In genomic region chr19:55346725-55347441, GRCh38 we compare ENCODE assay signal across 22 cellular contexts. TPM values are rescaled to one million over a fixed set of nuclear protein-coding genes. Genes with fewer than 3 reads are reported as not detected.
"Had no signal": no experiment of that assay in that cellular context is flagged by ENCODE, and none has a peak within 500 bp of the region (broad histone marks: within the 10 kb centered on the region; RNA-seq: fewer than 3 reads in every experiment).

No MANE protein-coding gene starts in this region.

- H3K27ac ChIP-seq: prostate gland, skin epidermis, testis had no signal

- H3K4me3 Mint-ChIP-seq: activated CD4-positive, alpha-beta memory T cell treated with anti-CD3 and anti-CD28 coated beads, Interleukin-2, amount 10 ng/mL, durations not matched to agents 7 days and 5 days; activated CD8-positive, alpha-beta memory T cell treated with anti-CD3 and anti-CD28 coated beads, Interleukin-2, amount 10 ng/mL, durations not matched to agents 7 days and 5 days; activated naive CD8-positive, alpha-beta T cell treated with anti-CD3 and anti-CD28 coated beads for 36 hours; activated T-helper 17 cell treated with anti-CD3 and anti-CD28 coated beads, Interleukin-2, amount 50 U/mL, for 72 hours; type B pancreatic cell had no signal

- H3K27ac Mint-ChIP-seq: activated CD4-positive, alpha-beta memory T cell treated with anti-CD3 and anti-CD28 coated beads, Interleukin-2, amount 10 ng/mL, durations not matched to agents 7 days and 5 days; activated CD8-positive, alpha-beta memory T cell treated with anti-CD3 and anti-CD28 coated beads, Interleukin-2, amount 10 ng/mL, durations not matched to agents 7 days and 5 days; activated naive CD8-positive, alpha-beta T cell treated with anti-CD3 and anti-CD28 coated beads for 36 hours; activated T-helper 17 cell treated with anti-CD3 and anti-CD28 coated beads, Interleukin-2, amount 50 U/mL, for 72 hours; type B pancreatic cell had no signal

- H3K36me3 ChIP-seq: prostate gland had no signal

- H3K27me3 ChIP-seq: testis had no signal

- H3K4me3 ChIP-seq: prostate gland, skin epidermis, testis had no signal

- H3K36me3 Mint-ChIP-seq: type B pancreatic cell had no signal

- DNase-seq: activated CD4-positive, alpha-beta memory T cell treated with anti-CD3 and anti-CD28 coated beads, Interleukin-2, amount 10 ng/mL, durations not matched to agents 7 days and 5 days; activated CD8-positive, alpha-beta memory T cell treated with anti-CD3 and anti-CD28 coated beads, Interleukin-2, amount 10 ng/mL, durations not matched to agents 7 days and 5 days; activated naive CD4-positive, alpha-beta T cell; activated naive CD8-positive, alpha-beta T cell treated with anti-CD3 and anti-CD28 coated beads for 36 hours; amniotic stem cell; dermis blood vessel endothelial cell; effector memory CD8-positive, alpha-beta T cell; SW 1271; testis; WERI-Rb-1 had no signal

- FAIRE-seq: islet of Langerhans had no signal

- H3K9me3 ChIP-seq: prostate gland, testis had no signal

- H3K4me1 ChIP-seq: prostate gland, testis had no signal

- H3K9me3 Mint-ChIP-seq: activated CD4-positive, alpha-beta memory T cell treated with anti-CD3 and anti-CD28 coated beads, Interleukin-2, amount 10 ng/mL, durations not matched to agents 7 days and 5 days; activated naive CD8-positive, alpha-beta T cell treated with anti-CD3 and anti-CD28 coated beads for 36 hours; activated T-helper 17 cell treated with anti-CD3 and anti-CD28 coated beads, Interleukin-2, amount 50 U/mL, for 72 hours; effector memory CD8-positive, alpha-beta T cell; type B pancreatic cell had no signal

- ATAC-seq: activated CD8-positive, alpha-beta memory T cell treated with anti-CD3 and anti-CD28 coated beads, Interleukin-2, amount 10 ng/mL, durations not matched to agents 7 days and 5 days; activated T-helper 17 cell treated with anti-CD3 and anti-CD28 coated beads, Interleukin-2, amount 50 U/mL, for 72 hours; effector memory CD8-positive, alpha-beta T cell; left lobe of liver had no signal

- H3K4me1 Mint-ChIP-seq: activated naive CD8-positive, alpha-beta T cell treated with anti-CD3 and anti-CD28 coated beads for 36 hours had no signal

RNA-seq across cellular contexts. Expression of gene COX6B2, which starts 7.6 kb away (rescaled TPM):
- total RNA-seq: activated naive CD8-positive, alpha-beta T cell treated with anti-CD3 and anti-CD28 coated beads for 36 hours; dermis blood vessel endothelial cell; left lobe of liver; mononuclear cell; right cardiac atrium had no signal
- polyA plus RNA-seq: right cardiac atrium had no signal

RNA-seq across cellular contexts. Expression of gene GARIN5B, which starts 16.2 kb away (rescaled TPM):
- total RNA-seq: activated CD4-positive, alpha-beta memory T cell treated with anti-CD3 and anti-CD28 coated beads, Interleukin-2, amount 10 ng/mL, durations not matched to agents 7 days and 5 days; activated CD8-positive, alpha-beta memory T cell treated with anti-CD3 and anti-CD28 coated beads, Interleukin-2, amount 10 ng/mL, durations not matched to agents 7 days and 5 days; activated naive CD8-positive, alpha-beta T cell treated with anti-CD3 and anti-CD28 coated beads for 36 hours; activated T-helper 17 cell treated with anti-CD3 and anti-CD28 coated beads, Interleukin-2, amount 50 U/mL, for 72 hours; dermis blood vessel endothelial cell; epithelial cell of proximal tubule; fibroblast of lung; left lobe of liver; mononuclear cell; right cardiac atrium; T-helper 2 cell treated with Interferon-gamma antibody and Interleukin-4, amounts not matched to agents 100 ng/mL and 5 ng/mL, for 36 hours had no signal
- polyA plus RNA-seq: fibroblast of lung, neural cell, right cardiac atrium had no signal

RNA-seq across cellular contexts. Expression of gene TMEM150B, which starts 21.7 kb away (rescaled TPM):
- total RNA-seq: activated naive CD8-positive, alpha-beta T cell treated with anti-CD3 and anti-CD28 coated beads for 36 hours; dermis blood vessel endothelial cell; epithelial cell of proximal tubule; fibroblast of lung; prostate gland had no signal
- polyA plus RNA-seq: fibroblast of lung, neural cell had no signal

RNA-seq across cellular contexts. Expression of gene IL11, which starts 23.4 kb away (rescaled TPM):
- total RNA-seq: activated naive CD8-positive, alpha-beta T cell treated with anti-CD3 and anti-CD28 coated beads for 36 hours; left lobe of liver; right cardiac atrium had no signal
- polyA plus RNA-seq: right cardiac atrium had no signal
